In the genomic region with DNA sequence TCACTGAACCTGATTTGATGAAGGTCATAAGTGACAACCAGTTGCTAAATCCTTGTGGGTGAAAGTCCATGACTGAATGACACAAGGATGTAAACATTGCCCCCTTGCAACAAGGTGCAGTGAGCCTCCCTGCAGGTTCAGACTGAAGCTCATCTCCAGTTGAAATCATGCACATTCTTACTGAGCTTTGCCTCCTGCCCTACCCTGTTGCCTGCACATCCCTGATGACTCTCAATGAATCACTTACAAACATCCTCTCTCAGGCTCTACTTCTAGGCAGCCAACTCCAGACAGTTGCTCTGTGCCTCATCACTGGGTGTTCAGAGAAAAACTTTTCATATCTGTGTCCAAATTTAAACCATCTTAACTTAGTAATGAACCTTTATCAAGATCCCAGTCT, we compare ENCODE assay signal across 16 cellular contexts.
DNase-seq lines count a peak whose midpoint lies in the region; ATAC-seq and TF ChIP-seq lines count a peak whose summit lies in the region.
"Had no signal": no experiment of that assay in that cellular context is flagged by ENCODE, and none has a peak within 500 bp of the region (broad histone marks: within the 10 kb centered on the region; RNA-seq: fewer than 3 reads in every experiment).

No MANE protein-coding gene starts in this region.

- H3K4me3 ChIP-seq in brain microvascular endothelial cell (ENCODE audit: low read depth, low read length), result no peak overlapping the region
- H3K4me3 ChIP-seq: colonic mucosa had no signal

- H3K36me3 ChIP-seq in brain microvascular endothelial cell (replicated peaks), result no peaks in the 10 kb centered on the region
- H3K36me3 ChIP-seq: colonic mucosa had no signal

- peak; percentile 82 for DNase-seq in AG08395 (ENCODE audit: low spot score)
- peak; percentile 54 for DNase-seq in HPDE6-E6E7 (ENCODE audit: extremely low spot score)
- DNase-seq in brain microvascular endothelial cell, result peak; percentile 77
- DNase-seq in iris pigment epithelial cell (ENCODE audit: low read depth), result peak; percentile 82
- no peak for DNase-seq in NCI-H1417 treated with DMSO at 0.1 percent for 48 hours (lab: John Stamatoyannopoulos, UW)
- DNase-seq in NCI-H2081 treated with DMSO at 0.1 percent for 48 hours (lab: John Stamatoyannopoulos, UW), result no peak
- no peak for DNase-seq in inferior parietal cortex (ENCODE audit: extremely low spot score)
- DNase-seq: activated CD4-positive, alpha-beta T cell treated with anti-CD3 and anti-CD28 coated beads for 4 hours; activated effector memory CD4-positive, alpha-beta T cell treated with anti-CD3 and anti-CD28 coated beads, Interleukin-2, amount 50 U/mL, for 16 hours; aorta; CD8-positive, alpha-beta memory T cell; colonic mucosa; DND-41; NCI-H1092 treated with DMSO at 0.1 percent for 48 hours; SK-N-SH had no signal

- ATAC-seq in HG03460 (IDR thresholded peaks at IDR 0.05; ENCODE audit: unreplicated experiment), result no peak

- H3K27ac ChIP-seq in brain microvascular endothelial cell, result no peak overlapping the region
- H3K27ac ChIP-seq: colonic mucosa had no signal

- in situ Hi-C loops in brain microvascular endothelial cell (cut with HindIII; ENCODE audit: low pct_ligation_motif_present, low sequenced_read_pairs), result no loop called here

- no peak for TF ChIP-seq CTCF in brain microvascular endothelial cell (IDR thresholded peaks at IDR 0.05; ENCODE audit: low read depth, low read length, missing control alignments)

- H3K27me3 ChIP-seq in brain microvascular endothelial cell (replicated peaks), result no peaks in the 10 kb centered on the region
- H3K27me3 ChIP-seq: colonic mucosa had no signal

Comparison
In these comparisons a context has a peak if more than half of its experiments do, and no peak if none do; other contexts are left out.
1. DNase-seq: peak in AG08395 (single experiment), HPDE6-E6E7 (single experiment), brain microvascular endothelial cell (single experiment) and iris pigment epithelial cell (single experiment); none in NCI-H1417 treated with DMSO at 0.1 percent for 48 hours (single experiment), NCI-H2081 treated with DMSO at 0.1 percent for 48 hours (single experiment) and inferior parietal cortex (single experiment).